21 cellular contexts compared by ENCODE assay signal in genomic region chr2:42309366-42309765, GRCh38. TPM values are rescaled to one million over a fixed set of nuclear protein-coding genes. Genes with fewer than 3 reads are reported as not detected.
DNase-seq lines count a peak whose midpoint lies in the region; ATAC-seq lines count a peak whose summit lies in the region.
"Had no signal": no experiment of that assay in that cellular context is flagged by ENCODE, and none has a peak within 500 bp of the region (broad histone marks: within the 10 kb centered on the region; RNA-seq: fewer than 3 reads in every experiment).

No MANE protein-coding gene starts in this region.

- peak; percentile 60 for ATAC-seq in HG02938 (IDR thresholded peaks at IDR 0.05; ENCODE audit: unreplicated experiment)
- no peak for ATAC-seq in effector memory CD8-positive, alpha-beta T cell (replicated peaks)
- ATAC-seq in HG03097 (IDR thresholded peaks at IDR 0.05; ENCODE audit: low FRiP score, unreplicated experiment): no peak
- ATAC-seq: Right ventricle myocardium inferior had no signal

- peak overlapping the region; percentile 64 for H3K27ac Mint-ChIP-seq in activated T-cell treated with anti-CD3 and anti-CD28 coated beads, Interleukin-2, amount 50 U/mL, for 24 hours
- H3K27ac Mint-ChIP-seq in CD8-positive, alpha-beta memory T cell: peak overlapping the region in 6 of 8 donors; percentile 8 to 94 (median 54)
- H3K27ac Mint-ChIP-seq in effector memory CD8-positive, alpha-beta T cell: peak overlapping the region; percentile 59 to 72
- H3K27ac Mint-ChIP-seq: B cell had no signal

- H3K4me3 Mint-ChIP-seq in activated T-cell treated with anti-CD3 and anti-CD28 coated beads, Interleukin-2, amount 50 U/mL, for 24 hours: no peak overlapping the region
- H3K4me3 Mint-ChIP-seq in CD8-positive, alpha-beta memory T cell: no peak overlapping the region
- H3K4me3 Mint-ChIP-seq in effector memory CD8-positive, alpha-beta T cell: no peak overlapping the region
- H3K4me3 Mint-ChIP-seq: B cell had no signal

- CTCF ChIA-PET in CD8-positive, alpha-beta memory T cell (lab: Charles Lee): interaction anchor here (1.0 kb wide), 1 partner anchor 10 kb away, joined by 3 read pairs; no protein-coding TSS in a partner anchor

- peaks cover 63% of the 10 kb centered on the region for H3K36me3 Mint-ChIP-seq in activated T-cell treated with anti-CD3 and anti-CD28 coated beads, Interleukin-2, amount 50 U/mL, for 24 hours (ENCODE audit: low read depth)
- H3K36me3 Mint-ChIP-seq in CD8-positive, alpha-beta memory T cell: peaks cover 13 to 67% (median 17%) of the 10 kb centered on the region in 3 donors
- peaks cover 57% of the 10 kb centered on the region for H3K36me3 Mint-ChIP-seq in effector memory CD8-positive, alpha-beta T cell (ENCODE audit: insufficient read depth)

- no peak for DNase-seq in activated T-cell treated with anti-CD3 and anti-CD28 coated beads, Interleukin-2, amount 50 U/mL, for 24 hours
- DNase-seq in activated T-cell treated with anti-CD3 and anti-CD28 coated beads for 4 hours (no peak), SK-N-DZ (ENCODE audit: low spot score) (no peak)
- DNase-seq in CD8-positive, alpha-beta memory T cell: no peak
- no peak for DNase-seq in effector memory CD8-positive, alpha-beta T cell
- DNase-seq in activated CD4-positive, alpha-beta T cell treated with anti-CD3 and anti-CD28 coated beads for 48 hours: no peak
- DNase-seq: 8988T, DMS53, EL, GM23248, KG1, NCI-H1417, NCI-H187, NCI-H2107, NCI-H510A, NCI-H774 had no signal

- H3K27ac ChIP-seq in CD8-positive, alpha-beta memory T cell (ENCODE audit: low read depth, low read length): no peak overlapping the region
- H3K27ac ChIP-seq: GM23248 had no signal

- peaks cover 20% of the 10 kb centered on the region for H3K4me1 Mint-ChIP-seq in activated T-cell treated with anti-CD3 and anti-CD28 coated beads, Interleukin-2, amount 50 U/mL, for 24 hours (ENCODE audit: low read depth)
- H3K4me1 Mint-ChIP-seq in CD8-positive, alpha-beta memory T cell: peaks cover 12 to 38% (median 37%) of the 10 kb centered on the region in 3 donors
- H3K4me1 Mint-ChIP-seq in effector memory CD8-positive, alpha-beta T cell (ENCODE audit: low read depth in 2 of 2): peaks cover 4 to 12% of the 10 kb centered on the region in 2 donors
- H3K4me1 Mint-ChIP-seq: B cell had no signal

- peaks cover 12% of the 10 kb centered on the region for H3K36me3 ChIP-seq in CD8-positive, alpha-beta memory T cell (ENCODE audit: insufficient read depth, low read length)

- POLR2A ChIA-PET in CD8-positive, alpha-beta memory T cell (lab: Charles Lee): interaction anchor here (0.8 kb wide), 1 partner anchor 8 kb away, joined by 6 read pairs; no protein-coding TSS in a partner anchor

- H3K4me3 ChIP-seq in CD8-positive, alpha-beta memory T cell (ENCODE audit: low read length): no peak overlapping the region
- H3K4me3 ChIP-seq: GM23248, HAP-1 had no signal

- H3K9me3 Mint-ChIP-seq in activated T-cell treated with anti-CD3 and anti-CD28 coated beads, Interleukin-2, amount 50 U/mL, for 24 hours: no peaks in the 10 kb centered on the region
- no peaks in the 10 kb centered on the region for H3K9me3 Mint-ChIP-seq in CD8-positive, alpha-beta memory T cell
- no peaks in the 10 kb centered on the region for H3K9me3 Mint-ChIP-seq in effector memory CD8-positive, alpha-beta T cell

- H3K4me1 ChIP-seq in CD8-positive, alpha-beta memory T cell (ENCODE audit: insufficient read depth, low read length): peaks cover 12% of the 10 kb centered on the region
- H3K4me1 ChIP-seq: HAP-1 had no signal

- no peaks in the 10 kb centered on the region for H3K27me3 Mint-ChIP-seq in activated T-cell treated with anti-CD3 and anti-CD28 coated beads, Interleukin-2, amount 50 U/mL, for 24 hours
- no peaks in the 10 kb centered on the region for H3K27me3 Mint-ChIP-seq in CD8-positive, alpha-beta memory T cell
- H3K27me3 Mint-ChIP-seq in effector memory CD8-positive, alpha-beta T cell: no peaks in the 10 kb centered on the region
- H3K27me3 Mint-ChIP-seq: B cell had no signal

- no peaks in the 10 kb centered on the region for H3K27me3 ChIP-seq in CD8-positive, alpha-beta memory T cell (ENCODE audit: insufficient read depth, low read length, poor library complexity, severe bottlenecking)

- H3K9me3 ChIP-seq in CD8-positive, alpha-beta memory T cell (ENCODE audit: low read length): no peaks in the 10 kb centered on the region
- H3K9me3 ChIP-seq: HAP-1 had no signal

RNA-seq across cellular contexts. Expression of gene COX7A2L, which starts 51.7 kb away (rescaled TPM):
- total RNA-seq in CD8-positive, alpha-beta memory T cell: 100 to 1,000 TPM in 1 of 2 experiments, 10 to 100 TPM in 1; 99.8 to 100 TPM
- 172 TPM for polyA plus RNA-seq in CD8-positive, alpha-beta memory T cell
- 209 and 225 TPM in 2 replicates for polyA plus RNA-seq in SK-N-DZ (2014; cell fraction: cytosol; rRNA removed)
- 111 and 136 TPM in 2 replicates for polyA plus RNA-seq in SK-N-DZ (2014; cell fraction: nucleus; rRNA removed)
